In the genomic region with DNA sequence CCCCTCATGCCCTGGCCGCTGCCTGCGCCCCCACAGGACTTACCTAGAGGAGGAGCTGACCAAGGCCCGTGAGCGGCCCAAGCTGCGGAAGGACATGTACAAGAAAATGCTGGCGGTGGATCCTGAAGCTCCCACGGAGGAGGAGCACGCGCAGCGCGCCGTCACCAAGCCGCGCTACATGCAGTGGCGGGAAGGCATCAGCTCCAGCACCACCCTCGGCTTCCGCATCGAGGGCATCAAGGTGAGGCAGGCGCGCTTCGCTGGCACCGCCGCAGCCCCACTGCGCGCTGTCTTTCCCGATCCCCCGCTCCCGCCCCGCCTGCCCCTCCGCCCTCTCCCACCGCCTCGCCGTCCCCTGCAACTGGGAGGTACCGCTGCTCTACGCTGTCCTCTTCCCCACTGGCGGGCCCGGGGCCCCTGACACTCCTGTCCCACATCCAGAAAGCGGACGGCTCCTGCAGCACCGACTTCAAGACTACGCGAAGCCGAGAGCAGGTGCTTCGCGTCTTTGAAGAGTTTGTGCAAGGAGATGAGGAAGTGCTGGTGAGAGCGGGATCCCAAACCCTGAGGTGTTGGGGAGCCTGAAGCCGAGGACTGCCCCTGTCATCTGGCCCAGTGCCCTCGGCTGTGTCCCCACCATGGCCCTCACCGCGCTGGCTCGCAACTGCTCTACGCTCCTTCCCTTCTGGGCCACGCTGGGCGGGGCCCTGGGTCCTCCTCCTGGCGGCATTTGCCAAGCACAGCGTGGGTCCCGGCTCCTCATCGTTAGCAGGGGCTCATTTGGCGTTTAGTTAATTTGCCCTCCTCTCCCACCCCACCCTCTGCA, we compare ENCODE assay signal across 8 cellular contexts. TPM values are rescaled to one million over a fixed set of nuclear protein-coding genes. Genes with fewer than 3 reads are reported as not detected.
DNase-seq lines count a peak whose midpoint lies in the region; ATAC-seq, FAIRE-seq and TF ChIP-seq lines count a peak whose summit lies in the region.

No MANE protein-coding gene starts in this region.

- H4K5ac ChIP-seq in H1 (ENCODE audit: insufficient read length, low read depth, low read length), result no peak overlapping the region

- no peak for ATAC-seq in HG03460 (IDR thresholded peaks at IDR 0.05; ENCODE audit: unreplicated experiment)
- no peak for ATAC-seq in HG02798 (IDR thresholded peaks at IDR 0.05; ENCODE audit: poor library complexity, unreplicated experiment)

- peak overlapping the region; percentile 11; the same call in 1 of the 2 replicates for H2AFZ ChIP-seq in H1 (ENCODE audit: low read length)

- H3K9ac ChIP-seq in H1 (replicated peaks in 1 of 4; ENCODE audit: extremely low read depth in 1 of 4, low read depth in 3 of 4, low read length in 3 of 4) (no peak overlapping the region), rectal smooth muscle tissue (ENCODE audit: low read length) (no peak overlapping the region)

- CTCF ChIA-PET in H1 (lab: Charles Lee; ENCODE audit: partially characterized antibody), result interaction anchor here (1.6 to 6.1 kb wide), 2 partner anchors 10 to 37 kb away, joined by 7 to 46 read pairs; no protein-coding TSS in a partner anchor

- no peak for TF ChIP-seq RAD21 in H1 (IDR thresholded peaks at IDR 0.05 in 1 of 2, conservative IDR thresholded peaks at IDR 0.05 in 1 of 2; ENCODE audit: low read depth in 2 of 2, low read length in 2 of 2)

- H3K4ac ChIP-seq in H1 (replicated peaks; ENCODE audit: insufficient read length, low read depth, low read length), result no peak overlapping the region

- POLR2A ChIA-PET in H1 (lab: Charles Lee; ENCODE audit: partially characterized antibody), result interaction anchor here (0.8 to 2.1 kb wide), 5 partner anchors 7 to 21 kb away, joined by 3 to 9 read pairs (median 5); partner anchors contain the start of gene LTK

- no peak overlapping the region for H2BK12ac ChIP-seq in H1 (ENCODE audit: low read depth, low read length)

- H2BK5ac ChIP-seq in H1 (ENCODE audit: low read depth, low read length), result no peak overlapping the region

- H2BK20ac ChIP-seq in H1 (ENCODE audit: low read length), result no peak overlapping the region

- H2AK5ac ChIP-seq in H1 (ENCODE audit: low read depth, low read length), result no peak overlapping the region

- peaks cover 63 to 95% (median 91%) of the 10 kb centered on the region in 4 experiments for H3K27me3 ChIP-seq in H1 (replicated peaks in 1 of 4; ENCODE audit: control insufficient read depth in 3 of 4, extremely low read depth in 1 of 4, insufficient read depth in 3 of 4, low read length in 3 of 4)
- peaks cover 8% of the 10 kb centered on the region for H3K27me3 ChIP-seq in rectal smooth muscle tissue (ENCODE audit: control insufficient read depth, insufficient read depth, low read length)
- H3K27me3 ChIP-seq in prostate gland (replicated peaks; ENCODE audit: insufficient read depth), result peaks cover 15% of the 10 kb centered on the region

- FAIRE-seq in H1 (lab: Jason Lieb, UNC), result no peak

- DNase-seq in GM10266 (ENCODE audit: extremely low spot score) (peak; percentile 50), T-helper 9 cell (peak; percentile 31), H1 (ENCODE audit: low read depth in 1 of 2, low spot score in 2 of 2) (no peak), COLO668 (lab: John Stamatoyannopoulos, UW; ENCODE audit: unreplicated experiment) (no peak), prostate gland (ENCODE audit: low spot score) (no peak)

- H3K9me3 ChIP-seq in H1 (ENCODE audit: insufficient read depth in 2 of 2, low read depth in 1 of 2, low read length in 1 of 2), result no peaks in the 10 kb centered on the region; a peak in 1 of 4 replicates
- H3K9me3 ChIP-seq in prostate gland, result no peaks in the 10 kb centered on the region

- 4% methylated on average over 27 of the region's 59 CpGs; no CpG with 5 or more reads in 1 of the 2 experiments for WGBS in H1 (ENCODE audit: extremely low coverage in 1 of 2, insufficient coverage in 1 of 2, insufficient read length in 1 of 2, insufficient replicate concordance in 2 of 2, low coverage in 1 of 2, low lambda C conversion rate in 2 of 2, missing lambda C conversion rate in 1 of 2), 2 experiments
- WGBS in prostate gland, result 18% methylated on average over 55 of the region's 59 CpGs

- TF ChIP-seq EP300 in H1 (IDR thresholded peaks at IDR 0.05; ENCODE audit: borderline replicate concordance in 1 of 2, low read depth in 2 of 2, low read length in 2 of 2), result no peak

- H3K56ac ChIP-seq in H1 (replicated peaks; ENCODE audit: insufficient read length, low read depth, low read length), result no peak overlapping the region

- no peak for TF ChIP-seq POLR2A in H1 (IDR thresholded peaks at IDR 0.05; ENCODE audit: control extremely low read depth in 1 of 2, low read depth in 2 of 2, low read length in 2 of 2)
- no peak for TF ChIP-seq POLR2A in prostate gland (IDR thresholded peaks at IDR 0.05)

- H3K4me2 ChIP-seq in H1 (ENCODE audit: insufficient read depth in 1 of 2, low read depth in 2 of 2, low read length in 2 of 2), result peak overlapping the region; percentile 74 to 78

- no peak overlapping the region for H3K18ac ChIP-seq in H1 (ENCODE audit: extremely low read depth, low read length)

- H2BK15ac ChIP-seq in H1 (ENCODE audit: low read length), result peak overlapping the region; percentile 46; the same call in 1 of the 2 replicates

- H3K23me2 ChIP-seq in H1 (ENCODE audit: low read depth, low read length), result peaks cover 10% of the 10 kb centered on the region; the same call in 1 of the 2 replicates

- peaks cover 0 to 19% (median 12%) of the 10 kb centered on the region in 4 experiments; a peak in 6 of 7 replicates for H3K4me1 ChIP-seq in H1 (replicated peaks in 1 of 4; ENCODE audit: control insufficient read depth in 3 of 4, insufficient read depth in 4 of 4, low read length in 3 of 4)
- no peaks in the 10 kb centered on the region for H3K4me1 ChIP-seq in rectal smooth muscle tissue (ENCODE audit: control insufficient read depth, insufficient read depth, low read length)
- H3K4me1 ChIP-seq in prostate gland (replicated peaks), result peaks cover 5% of the 10 kb centered on the region

- intact Hi-C loops in prostate gland (cut with DNase I), result no loop called here

- H3K79me1 ChIP-seq in H1 (ENCODE audit: low read depth, low read length), result no peaks in the 10 kb centered on the region

- peak overlapping the region; percentile 11; the same call in 1 of the 2 replicates for H4K8ac ChIP-seq in H1 (ENCODE audit: extremely low read depth, insufficient read depth, low read length)

- TF ChIP-seq CTCF in GM10266 (IDR thresholded peaks at IDR 0.05; ENCODE audit: control insufficient read depth, insufficient read depth, low read depth, missing control alignments) (no peak), H1 (IDR thresholded peaks at IDR 0.05; ENCODE audit: control extremely low read depth in 1 of 3, insufficient read depth in 1 of 3, low read depth in 1 of 3, low read length in 3 of 3) (no peak), prostate gland (IDR thresholded peaks at IDR 0.05) (no peak)

- H3K4me3 ChIP-seq in H1 (ENCODE audit: extremely low read depth in 1 of 4, insufficient read depth in 2 of 4, low read depth in 3 of 4, low read length in 4 of 4), result peak overlapping the region; percentile 21 to 53 (median 30); a peak in 7 of 8 replicates
- H3K4me3 ChIP-seq in rectal smooth muscle tissue (ENCODE audit: low read length), result peak overlapping the region; percentile 43
- no peak overlapping the region for H3K4me3 ChIP-seq in prostate gland

- H4K20me1 ChIP-seq in H1 (replicated peaks in 1 of 2; ENCODE audit: control insufficient read depth in 1 of 2, insufficient read depth in 2 of 2, low read length in 2 of 2), result peaks cover 1 to 11% of the 10 kb centered on the region in 2 experiments

- no peak overlapping the region for H3K14ac ChIP-seq in H1 (ENCODE audit: insufficient read length)

- no peak overlapping the region for H3K23ac ChIP-seq in H1 (ENCODE audit: insufficient read length)

- H3K27ac ChIP-seq in H1 (ENCODE audit: low read depth, low read length) (no peak overlapping the region), rectal smooth muscle tissue (ENCODE audit: low read depth, low read length) (no peak overlapping the region), prostate gland (no peak overlapping the region)

- H3K36me3 ChIP-seq in H1 (ENCODE audit: control insufficient read depth in 2 of 4, insufficient read depth in 4 of 4, low read length in 3 of 4) (no peaks in the 10 kb centered on the region), rectal smooth muscle tissue (ENCODE audit: control insufficient read depth, insufficient read depth, low read length) (no peaks in the 10 kb centered on the region), prostate gland (no peaks in the 10 kb centered on the region)

- H4K91ac ChIP-seq in H1 (replicated peaks; ENCODE audit: insufficient read length, low read length), result no peak overlapping the region

- H2BK120ac ChIP-seq in H1 (replicated peaks; ENCODE audit: low read depth, low read length), result no peak overlapping the region

- no peaks in the 10 kb centered on the region for H3K79me2 ChIP-seq in H1 (ENCODE audit: control insufficient read depth in 1 of 2, insufficient read depth in 2 of 2, low read length in 2 of 2)

RNA-seq across cellular contexts. Expression of gene ITPKA, which starts 8.5 kb away (rescaled TPM):
- 0.67 and 0.99 TPM in 2 replicates for total RNA-seq in H1 (2021; fragmentation: NEBNext Ultra II Directional; extraction: Animal tissue kit (Norgen Biotek cat#: 25700))
- 0.25 and 0.39 TPM in 2 replicates for polyA plus RNA-seq in H1 (2011; rRNA removed)
- 0.30 TPM for polyA plus RNA-seq in H1 (2011; cell fraction: cytosol; rRNA removed)
- polyA plus RNA-seq in H1 (2011; cell fraction: nucleus; rRNA removed), result 0.80 TPM
- 0.60 to 0.77 TPM (median 0.64 TPM) in 3 of 4 replicates, not detected in the other for polyA plus RNA-seq in H1 (2012, experiment 1 of 2)
- polyA plus RNA-seq in H1 (2012, experiment 2 of 2), result 0.70 TPM
- polyA plus RNA-seq in H1 (2013, experiment 1 of 2), result 0.53 TPM
- 0.37 TPM for polyA plus RNA-seq in H1 (2013, experiment 2 of 2)
- polyA minus RNA-seq in H1 (2011; rRNA and poly(A)+ RNA removed), result 0.22 and 0.29 TPM in 2 replicates
- not detected for polyA minus RNA-seq in H1 (2011; cell fraction: cytosol; rRNA and poly(A)+ RNA removed)
- 0.40 TPM for polyA minus RNA-seq in H1 (2011; cell fraction: nucleus; rRNA and poly(A)+ RNA removed)
- total RNA-seq in prostate gland, result 10 to 100 TPM in 1 of 2 donors, under 1 TPM in 1; 0.23 to 14.2 TPM

RNA-seq across cellular contexts. Expression of gene LTK, which starts 11.5 kb away (rescaled TPM):
- total RNA-seq in H1 (2021; fragmentation: NEBNext Ultra II Directional; extraction: Animal tissue kit (Norgen Biotek cat#: 25700)), result 0.19 and 0.38 TPM in 2 replicates
- 0.05 and 0.06 TPM in 2 replicates for polyA plus RNA-seq in H1 (2011; rRNA removed)
- polyA plus RNA-seq in H1 (2011; cell fraction: cytosol; rRNA removed), result 0.18 TPM
- polyA plus RNA-seq in H1 (2011; cell fraction: nucleus; rRNA removed), result 0.76 TPM
- polyA plus RNA-seq in H1 (2012, experiment 1 of 2), result 0.13 to 0.39 TPM (median 0.19 TPM) in 3 of 4 replicates, not detected in the other
- polyA plus RNA-seq in H1 (2012, experiment 2 of 2), result 0.14 TPM
- 0.14 TPM for polyA plus RNA-seq in H1 (2013, experiment 1 of 2)
- 0.09 TPM for polyA plus RNA-seq in H1 (2013, experiment 2 of 2)
- not detected in 2 replicates for polyA minus RNA-seq in H1 (2011; rRNA and poly(A)+ RNA removed)
- polyA minus RNA-seq in H1 (2011; cell fraction: cytosol; rRNA and poly(A)+ RNA removed), result not detected
- polyA minus RNA-seq in H1 (2011; cell fraction: nucleus; rRNA and poly(A)+ RNA removed), result not detected
- total RNA-seq in prostate gland, result 1 to 10 TPM in 1 of 2 donors, not detected in 1; 1.5 TPM

RNA-seq across cellular contexts. Expression of gene RPAP1, which starts 41.9 kb away (rescaled TPM):
- total RNA-seq in H1 (2021; fragmentation: NEBNext Ultra II Directional; extraction: Animal tissue kit (Norgen Biotek cat#: 25700)), result 84.3 and 86.6 TPM in 2 replicates
- polyA plus RNA-seq in H1 (2011; rRNA removed), result 53.3 and 85.6 TPM in 2 replicates
- polyA plus RNA-seq in H1 (2011; cell fraction: cytosol; rRNA removed), result 27.4 TPM
- 76.1 TPM for polyA plus RNA-seq in H1 (2011; cell fraction: nucleus; rRNA removed)
- polyA plus RNA-seq in H1 (2012, experiment 1 of 2), result 66.6 to 76.2 TPM (median 71.2 TPM) in 4 replicates
- 72.7 TPM for polyA plus RNA-seq in H1 (2012, experiment 2 of 2)
- 46.6 TPM for polyA plus RNA-seq in H1 (2013, experiment 1 of 2)
- 43.2 TPM for polyA plus RNA-seq in H1 (2013, experiment 2 of 2)
- 45.1 and 58.5 TPM in 2 replicates for polyA minus RNA-seq in H1 (2011; rRNA and poly(A)+ RNA removed)
- 39.3 TPM for polyA minus RNA-seq in H1 (2011; cell fraction: cytosol; rRNA and poly(A)+ RNA removed)
- polyA minus RNA-seq in H1 (2011; cell fraction: nucleus; rRNA and poly(A)+ RNA removed), result 53.5 TPM
- 10 to 100 TPM; 17.0 to 47.3 TPM for total RNA-seq in prostate gland

RNA-seq across cellular contexts. Expression of gene TYRO3, which starts 56.8 kb away (rescaled TPM):
- 96.8 and 98.8 TPM in 2 replicates for total RNA-seq in H1 (2021; fragmentation: NEBNext Ultra II Directional; extraction: Animal tissue kit (Norgen Biotek cat#: 25700))
- polyA plus RNA-seq in H1 (2011; rRNA removed), result 82.7 and 131 TPM in 2 replicates
- 84.9 TPM for polyA plus RNA-seq in H1 (2011; cell fraction: cytosol; rRNA removed)
- 193 TPM for polyA plus RNA-seq in H1 (2011; cell fraction: nucleus; rRNA removed)
- polyA plus RNA-seq in H1 (2012, experiment 1 of 2), result 68.1 to 113 TPM (median 105 TPM) in 4 replicates
- polyA plus RNA-seq in H1 (2012, experiment 2 of 2), result 96.2 TPM
- polyA plus RNA-seq in H1 (2013, experiment 1 of 2), result 58.3 TPM
- 62.9 TPM for polyA plus RNA-seq in H1 (2013, experiment 2 of 2)
- 166 and 223 TPM in 2 replicates for polyA minus RNA-seq in H1 (2011; rRNA and poly(A)+ RNA removed)
- 121 TPM for polyA minus RNA-seq in H1 (2011; cell fraction: cytosol; rRNA and poly(A)+ RNA removed)
- polyA minus RNA-seq in H1 (2011; cell fraction: nucleus; rRNA and poly(A)+ RNA removed), result 106 TPM
- total RNA-seq in prostate gland, result 10 to 100 TPM in 1 of 2 donors, 1 to 10 TPM in 1; 5.2 to 99.6 TPM

Comparison
In these comparisons a context has a peak if more than half of its experiments do, and no peak if none do; other contexts are left out.
1. DNase-seq: peak in GM10266 (single experiment) and T-helper 9 cell (single experiment); none in H1 (0 of 2), COLO668 (single experiment) and prostate gland (single experiment).
2. H3K4me3 ChIP-seq: peak in H1 (4 of 4) and rectal smooth muscle tissue (single experiment); none in prostate gland (0 of 2).